Comparison of ENCODE assay signal across 12 cellular contexts in the genomic region with DNA sequence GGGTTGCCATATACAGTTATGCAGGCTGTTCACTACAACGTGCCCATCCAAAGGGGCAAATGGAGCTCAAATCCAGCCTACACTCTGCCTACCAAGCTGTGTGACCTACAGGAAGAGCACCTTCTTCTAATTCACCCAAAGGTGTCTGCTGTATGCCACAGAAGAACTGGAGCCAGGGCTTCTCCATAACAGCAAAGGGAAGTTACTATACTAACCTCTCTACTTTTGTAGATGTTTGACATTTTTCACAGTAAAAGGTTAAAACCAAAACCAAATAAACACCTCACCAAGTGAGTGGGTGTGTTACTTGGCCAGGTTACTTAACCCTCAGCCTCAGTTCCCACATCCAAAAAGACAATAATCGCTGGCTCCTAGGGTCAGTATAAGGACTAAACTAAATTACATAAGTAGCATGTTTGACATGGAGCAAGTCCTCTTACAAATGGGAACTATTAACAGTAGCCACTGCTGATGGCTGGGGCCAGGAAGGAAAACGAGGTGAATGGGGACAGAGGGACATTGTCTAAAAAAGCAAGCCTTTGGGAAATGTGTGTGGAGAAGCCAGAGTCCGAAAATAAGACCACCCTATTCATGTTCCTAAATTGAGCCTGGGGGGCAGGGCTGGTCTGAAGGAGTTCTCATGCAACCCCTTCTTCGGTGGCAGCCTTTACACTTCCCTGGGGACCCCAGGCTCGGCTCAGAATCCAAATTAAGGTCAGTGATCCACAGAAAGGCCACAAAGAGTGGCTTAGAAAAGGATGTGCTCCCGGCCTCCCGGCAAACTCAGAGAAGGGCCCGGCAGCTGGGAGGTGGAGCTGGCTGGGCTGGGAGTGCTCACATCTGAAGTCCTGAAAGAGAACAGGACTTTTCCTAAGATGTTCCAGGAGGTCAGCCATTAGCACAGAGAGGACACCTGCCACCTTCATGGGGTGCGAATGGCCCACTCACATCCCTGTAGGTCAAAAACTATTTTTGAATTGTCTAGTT. TPM values are rescaled to one million over a fixed set of nuclear protein-coding genes. Genes with fewer than 3 reads are reported as not detected.
DNase-seq lines count a peak whose midpoint lies in the region; ATAC-seq, FAIRE-seq and TF ChIP-seq lines count a peak whose summit lies in the region.
"Had no signal": no experiment of that assay in that cellular context is flagged by ENCODE, and none has a peak within 500 bp of the region (broad histone marks: within the 10 kb centered on the region; RNA-seq: fewer than 3 reads in every experiment).

No MANE protein-coding gene starts in this region.

- no peak overlapping the region for H2BK15ac ChIP-seq in mesendoderm (replicated peaks; ENCODE audit: low read depth)

- H3K27ac Mint-ChIP-seq in osteocyte (ENCODE audit: unreplicated experiment) = no peak overlapping the region
- H3K27ac Mint-ChIP-seq: T-helper 2 cell treated with Interferon-gamma antibody and Interleukin-4, amounts not matched to agents 5 μg/mL and 100 μg/mL, for 36 hours had no signal

- H3K27ac ChIP-seq in right cardiac atrium (ENCODE audit: low read length) = peak overlapping the region; percentile 78
- H3K27ac ChIP-seq in esophagus muscularis mucosa (replicated peaks in 1 of 4) = peak overlapping the region; percentile 98 to 100 (median 100)
- H3K27ac ChIP-seq in pancreas = peak overlapping the region in 3 of 4 donors; percentile 54 to 71 (median 59)
- H3K27ac ChIP-seq in mesendoderm (ENCODE audit: low read depth, low read length) = no peak overlapping the region

- no peak overlapping the region for H3K56ac ChIP-seq in mesendoderm (ENCODE audit: low read length)

- H3K36me3 ChIP-seq in esophagus muscularis mucosa (no peaks in the 10 kb centered on the region), pancreas (no peaks in the 10 kb centered on the region), mesendoderm (ENCODE audit: control insufficient read depth, insufficient read depth, low read length) (no peaks in the 10 kb centered on the region)
- H3K36me3 ChIP-seq: BE2C had no signal

- TF ChIP-seq EP300 in esophagus muscularis mucosa (IDR thresholded peaks at IDR 0.05) = no peak

- no peak for DNase-seq in right cardiac atrium
- no peak for DNase-seq in Right ventricle myocardium superior
- DNase-seq in esophagus muscularis mucosa (ENCODE audit: extremely low spot score) = no peak
- no peak for DNase-seq in pancreas
- DNase-seq in SW480 (ENCODE audit: low spot score) = no peak
- no peak for DNase-seq in mesendoderm
- no peak for DNase-seq in osteocyte (ENCODE audit: extremely low spot score, unreplicated experiment)
- DNase-seq: KG1 had no signal

- H3K18ac ChIP-seq in mesendoderm (ENCODE audit: low read length) = no peak overlapping the region

- H3K27me3 ChIP-seq in right cardiac atrium (ENCODE audit: control insufficient read depth, insufficient read depth) (no peaks in the 10 kb centered on the region), esophagus muscularis mucosa (no peaks in the 10 kb centered on the region), pancreas (no peaks in the 10 kb centered on the region), mesendoderm (ENCODE audit: insufficient read depth, low read length, poor library complexity) (no peaks in the 10 kb centered on the region)
- H3K27me3 ChIP-seq: BE2C had no signal

- H3K9me3 ChIP-seq in right cardiac atrium (ENCODE audit: control insufficient read depth, low read length) (no peaks in the 10 kb centered on the region), esophagus muscularis mucosa (no peaks in the 10 kb centered on the region), pancreas (no peaks in the 10 kb centered on the region)
- H3K9me3 ChIP-seq: BE2C had no signal

- no peak for ATAC-seq in right cardiac atrium
- ATAC-seq in Right ventricle myocardium superior (ENCODE audit: poor library complexity) = no peak
- ATAC-seq in pancreas = no peak
- ATAC-seq in HG03571 (IDR thresholded peaks at IDR 0.05; ENCODE audit: unreplicated experiment) = no peak

- H3K4me1 ChIP-seq in right cardiac atrium (ENCODE audit: control insufficient read depth, insufficient read depth, low read length) (peaks cover 26% of the 10 kb centered on the region), esophagus muscularis mucosa (peaks cover 92 to 100% (median 100%) of the 10 kb centered on the region in 4 donors), pancreas (peaks cover 13 to 27% (median 18%) of the 10 kb centered on the region in 3 donors), mesendoderm (ENCODE audit: control insufficient read depth, low read depth, low read length) (peaks cover under 1% of the 10 kb centered on the region)
- H3K4me1 ChIP-seq: BE2C had no signal

- no peak overlapping the region for H3K9ac ChIP-seq in mesendoderm (ENCODE audit: low read length)

- intact Hi-C loops in right cardiac atrium (cut with DNase I) (no loop called here), Right ventricle myocardium superior (cut with DNase I) (no loop called here), esophagus muscularis mucosa (cut with DNase I) (no loop called here), pancreas (cut with DNase I) (no loop called here)

- H4K5ac ChIP-seq in mesendoderm (ENCODE audit: low read length) = no peak overlapping the region

- H2BK5ac ChIP-seq in mesendoderm (ENCODE audit: low read length) = no peak overlapping the region

- no peak overlapping the region for H4K8ac ChIP-seq in mesendoderm (ENCODE audit: low read depth, low read length)

- FAIRE-seq in pancreas (lab: Jason Lieb, UNC) = no peak
- FAIRE-seq: frontal cortex had no signal

- no peak overlapping the region for H3K4me2 ChIP-seq in mesendoderm (ENCODE audit: low read length)

- H3K27me3 Mint-ChIP-seq in osteocyte (ENCODE audit: unreplicated experiment) = no peaks in the 10 kb centered on the region

- TF ChIP-seq POLR2A in esophagus muscularis mucosa (IDR thresholded peaks at IDR 0.05; ENCODE audit: low read depth) = no peak

- H3K23ac ChIP-seq in mesendoderm (ENCODE audit: low read length) = no peak overlapping the region

- no peak overlapping the region for H2BK120ac ChIP-seq in mesendoderm (ENCODE audit: low read depth, low read length)

- no peak overlapping the region for H3K4me3 ChIP-seq in right cardiac atrium (ENCODE audit: low read length)
- H3K4me3 ChIP-seq in esophagus muscularis mucosa = no peak overlapping the region
- H3K4me3 ChIP-seq in pancreas = no peak overlapping the region
- no peak overlapping the region for H3K4me3 ChIP-seq in mesendoderm (ENCODE audit: low read length)

- no peak overlapping the region for H3K4me3 Mint-ChIP-seq in osteocyte (ENCODE audit: unreplicated experiment)
- H3K4me3 Mint-ChIP-seq: T-helper 2 cell treated with Interferon-gamma antibody and Interleukin-4, amounts not matched to agents 5 μg/mL and 100 μg/mL, for 36 hours had no signal

- no peaks in the 10 kb centered on the region for H3K9me3 Mint-ChIP-seq in osteocyte (ENCODE audit: unreplicated experiment)
- H3K9me3 Mint-ChIP-seq: T-helper 2 cell treated with Interferon-gamma antibody and Interleukin-4, amounts not matched to agents 5 μg/mL and 100 μg/mL, for 36 hours had no signal

- peaks cover 2% of the 10 kb centered on the region for H3K79me2 ChIP-seq in mesendoderm (ENCODE audit: control insufficient read depth, insufficient read depth, low read length)

- H3K4ac ChIP-seq in mesendoderm (ENCODE audit: low read depth, low read length) = no peak overlapping the region

- no peak overlapping the region for H2AK5ac ChIP-seq in mesendoderm (ENCODE audit: low read length)

- WGBS in right cardiac atrium = 52% methylated on average over 10 of the region's 10 CpGs
- 47% methylated on average over 10 of the region's 10 CpGs for WGBS in esophagus muscularis mucosa
- WGBS in pancreas, 2 donors = 69 to 74% methylated on average over 10 of the region's 10 CpGs
- no CpG with 5 or more reads among the region's 10 CpGs for WGBS in mesendoderm (ENCODE audit: extremely low coverage, insufficient coverage, low lambda C conversion rate)

- H3K4me1 Mint-ChIP-seq in osteocyte (ENCODE audit: unreplicated experiment) = peaks cover 50% of the 10 kb centered on the region

- no peak for TF ChIP-seq CTCF in esophagus muscularis mucosa (IDR thresholded peaks at IDR 0.05)
- no peak for TF ChIP-seq CTCF in pancreas (IDR thresholded peaks at IDR 0.05)
- TF ChIP-seq CTCF in osteocyte (IDR thresholded peaks at IDR 0.05) = no peak

- peaks cover 6% of the 10 kb centered on the region for H3K79me1 ChIP-seq in mesendoderm (ENCODE audit: low read length)

- no peaks in the 10 kb centered on the region for H3K36me3 Mint-ChIP-seq in osteocyte (ENCODE audit: unreplicated experiment)

RNA-seq across cellular contexts. Expression of a gene that starts 13.5 kb away (rescaled TPM):
- total RNA-seq in right cardiac atrium (10 to 100 TPM; 53.1 to 60.5 (median 55.1) TPM), Right ventricle myocardium superior (44.6 TPM), esophagus muscularis mucosa (10 to 100 TPM; 30.3 to 72.2 (median 51.2) TPM), pancreas (10 to 100 TPM; 16.5 to 22.5 (median 21.2) TPM), osteocyte (34.7 and 38.4 TPM in 2 replicates)
- polyA plus RNA-seq in right cardiac atrium (41.0 TPM), pancreas (10 to 100 TPM; 26.4 to 30.4 TPM)
- polyA plus RNA-seq in mesendoderm (2013, experiment 1 of 2) = 7.0 TPM
- polyA plus RNA-seq in mesendoderm (2013, experiment 2 of 2) = 7.6 TPM

RNA-seq across cellular contexts. Expression of a gene that starts 46.4 kb away (rescaled TPM):
- 10 to 100 TPM; 67.4 to 74.6 (median 68.5) TPM for total RNA-seq in right cardiac atrium
- 20.0 TPM for polyA plus RNA-seq in right cardiac atrium
- total RNA-seq in Right ventricle myocardium superior = 73.7 TPM
- 100 to 1,000 TPM in 3 of 4 donors, 10 to 100 TPM in 1; 98.9 to 154 (median 121) TPM for total RNA-seq in esophagus muscularis mucosa
- total RNA-seq in pancreas = 10 to 100 TPM; 20.1 to 41.6 (median 25.8) TPM
- polyA plus RNA-seq in pancreas = 10 to 100 TPM; 11.7 to 21.0 TPM
- 43.9 TPM for polyA plus RNA-seq in mesendoderm (2013, experiment 1 of 2)
- 44.0 TPM for polyA plus RNA-seq in mesendoderm (2013, experiment 2 of 2)
- 50.6 and 50.8 TPM in 2 replicates for total RNA-seq in osteocyte
